In the genomic region with DNA sequence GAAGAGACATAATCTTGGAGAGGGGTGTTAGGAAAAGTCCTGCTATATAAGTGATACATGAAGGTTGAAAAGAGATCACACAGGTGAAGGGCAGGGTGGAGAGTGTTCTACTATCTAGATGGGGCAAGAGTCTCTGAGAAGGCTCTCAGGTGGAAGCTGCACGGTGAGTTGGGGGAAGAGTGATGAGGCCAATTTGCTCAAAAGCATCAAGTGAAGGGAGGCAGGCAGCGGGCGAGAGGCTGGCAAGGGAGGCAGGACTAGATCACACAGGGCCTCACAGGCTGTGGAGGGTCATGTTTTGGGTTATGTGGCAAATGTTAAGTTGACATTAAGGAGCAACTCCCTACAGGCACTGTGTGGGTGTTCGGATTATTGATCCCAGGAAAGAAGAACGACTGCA, we compare ENCODE assay signal across 7 cellular contexts. TPM values are rescaled to one million over a fixed set of nuclear protein-coding genes. Genes with fewer than 3 reads are reported as not detected.
"Had no signal": no experiment of that assay in that cellular context is flagged by ENCODE, and none has a peak within 500 bp of the region (broad histone marks: within the 10 kb centered on the region; RNA-seq: fewer than 3 reads in every experiment).

No MANE protein-coding gene starts in this region.

- ATAC-seq: GM23338, K562 had no signal

- H3K4me2 ChIP-seq: GM23338 had no signal

- H3K9me3 Mint-ChIP-seq: GM23338 had no signal

- H3K4me3 ChIP-seq: GM23338, K562 had no signal

- DNase-seq: H7, HCEC 1CT, IMR-90 had no signal

- H3K27ac Mint-ChIP-seq: GM23338 had no signal

- H2AFZ ChIP-seq: GM23338 had no signal

- FAIRE-seq: HTR-8/SVneo, K562 had no signal

- H3K4me3 Mint-ChIP-seq: GM23338 had no signal

RNA-seq across cellular contexts. Expression of gene COL17A1, which starts 2.6 kb away (rescaled TPM):
- total RNA-seq: H4, K562 had no signal
